ENCODE assay signal across 1 cellular context in the genomic region with DNA sequence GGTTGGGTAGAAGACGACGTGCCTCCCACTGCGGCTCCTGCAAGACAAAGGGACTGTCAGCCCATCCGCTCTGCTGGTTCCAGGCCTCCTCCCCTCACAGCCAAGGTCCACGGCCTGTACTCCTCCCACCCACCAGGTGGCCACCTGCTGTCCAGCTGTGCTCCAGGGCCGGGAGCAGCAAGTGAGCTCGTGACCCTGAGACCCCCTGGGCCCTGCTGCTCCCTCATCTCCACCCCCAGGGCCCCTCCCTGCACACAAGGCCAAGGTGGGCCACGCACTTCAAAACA.
TF ChIP-seq lines count a peak whose summit lies in the region.

No MANE protein-coding gene starts in this region.

TF ChIP-seq in GM23338, 12 proteins besides CTCF, POLR2A, EP300 and RAD21 (continued from another document):
- TF ChIP-seq EZH2phosphoT487 (IDR thresholded peaks at IDR 0.05; ENCODE audit: unreplicated experiment) (no peak), JUNB (IDR thresholded peaks at IDR 0.05; ENCODE audit: unreplicated experiment) (no peak)
